ENCODE assay signal across 2 cellular contexts in genomic region chr1:39467061-39467710, GRCh38. TPM values are rescaled to one million over a fixed set of nuclear protein-coding genes. Genes with fewer than 3 reads are reported as not detected.
"Had no signal": no experiment of that assay in that cellular context is flagged by ENCODE, and none has a peak within 500 bp of the region (broad histone marks: within the 10 kb centered on the region; RNA-seq: fewer than 3 reads in every experiment).

No MANE protein-coding gene starts in this region.

RNA-seq across cellular contexts. Expression of gene BMP8A, which starts 24.2 kb away (rescaled TPM):
- total RNA-seq: left lobe of liver, mesothelial cell of epicardium had no signal
